In genomic region chr5:172879434-172879828, GRCh38 we compare ENCODE assay signal across 1 cellular context.
TF ChIP-seq lines count a peak whose summit lies in the region.

No MANE protein-coding gene starts in this region.

TF ChIP-seq in endothelial cell of umbilical vein, 7 proteins besides CTCF, POLR2A, EP300 and RAD21:
- TF ChIP-seq EZH2 (IDR thresholded peaks at IDR 0.05; ENCODE audit: borderline replicate concordance, low read depth, low read length, severe bottlenecking), result no peak
- no peak for TF ChIP-seq GATA2 (IDR thresholded peaks at IDR 0.05; ENCODE audit: insufficient read depth, insufficient read length, low read depth, low read length)
- TF ChIP-seq MYC (IDR thresholded peaks at IDR 0.05; ENCODE audit: low read depth, low read length), result no peak
- no peak for TF ChIP-seq JUN (IDR thresholded peaks at IDR 0.05; ENCODE audit: borderline replicate concordance, insufficient read depth, insufficient read length, low read depth)
- no peak for TF ChIP-seq FOS (IDR thresholded peaks at IDR 0.05; ENCODE audit: borderline replicate concordance, insufficient read depth, low read length)
- no peak for TF ChIP-seq MAX (IDR thresholded peaks at IDR 0.05; ENCODE audit: insufficient read depth, insufficient read length)
- TF ChIP-seq POLR2AphosphoS5 (IDR thresholded peaks at IDR 0.05; ENCODE audit: insufficient read depth, low read depth, low read length), result no peak
